ENCODE assay signal across 27 cellular contexts in genomic region chr7:71988176-71988575, GRCh38.
"Had no signal": no experiment of that assay in that cellular context is flagged by ENCODE, and none has a peak within 500 bp of the region (broad histone marks: within the 10 kb centered on the region; RNA-seq: fewer than 3 reads in every experiment).

No MANE protein-coding gene starts in this region.

- DNase-seq: activated B cell treated with CpG ODN at 0.5 μM for 24 hours; activated CD4-positive, alpha-beta T cell treated with anti-CD3 and anti-CD28 coated beads for 48 hours; activated CD4-positive, alpha-beta T cell treated with anti-CD3 and anti-CD28 coated beads, Interleukin-2, amount 50 U/mL, for 1 hour; activated CD4-positive, alpha-beta T cell treated with anti-CD3 and anti-CD28 coated beads, Interleukin-2, amount 50 U/mL, for 48 hours; activated CD8-positive, alpha-beta memory T cell treated with anti-CD3 and anti-CD28 coated beads for 24 hours; activated CD8-positive, alpha-beta T cell treated with anti-CD3 and anti-CD28 coated beads for 36 hours; activated effector memory CD4-positive, alpha-beta T cell treated with anti-CD3 and anti-CD28 coated beads, Interleukin-2, amount 50 U/mL, for 16 hours; activated naive CD4-positive, alpha-beta T cell treated with anti-CD3 and anti-CD28 coated beads for 36 hours; activated naive CD8-positive, alpha-beta T cell treated with anti-CD3 and anti-CD28 coated beads, Interleukin-2, amount 10 ng/mL, durations not matched to agents 7 days and 5 days; activated T-cell treated with anti-CD3 and anti-CD28 coated beads, Interleukin-2, amount 50 U/mL, for 48 hours; brain microvascular endothelial cell; cortex of kidney; dermis blood vessel endothelial cell; effector CD4-positive, alpha-beta T cell; effector memory CD8-positive, alpha-beta T cell; erythroblast; foreskin keratinocyte; gastrocnemius medialis; glutamatergic neuron; T-helper 1 cell; T-helper 17 cell; T1000; WERI-Rb-1 had no signal

- H3K27ac ChIP-seq: ascending aorta, brain microvascular endothelial cell, esophagus muscularis mucosa, foreskin keratinocyte, gastrocnemius medialis, WERI-Rb-1 had no signal

- ATAC-seq: activated CD4-positive, CD25-positive, alpha-beta regulatory T cell treated with anti-CD3 and anti-CD28 coated beads, Interleukin-2, amount 50 U/mL, for 24 hours; activated CD8-positive, alpha-beta T cell treated with anti-CD3 and anti-CD28 coated beads for 36 hours; activated naive CD4-positive, alpha-beta T cell treated with anti-CD3 and anti-CD28 coated beads, Interleukin-2, amount 50 U/mL, for 72 hours; effector memory CD8-positive, alpha-beta T cell; foreskin keratinocyte; gastrocnemius medialis; T-helper 17 cell had no signal

- H3K9me3 ChIP-seq: ascending aorta, esophagus muscularis mucosa, gastrocnemius medialis had no signal

- H3K27me3 ChIP-seq: ascending aorta, brain microvascular endothelial cell, esophagus muscularis mucosa, foreskin keratinocyte, gastrocnemius medialis had no signal

- H3K36me3 ChIP-seq: ascending aorta, brain microvascular endothelial cell, esophagus muscularis mucosa, gastrocnemius medialis, WERI-Rb-1 had no signal

- H3K4me3 ChIP-seq: ascending aorta, esophagus muscularis mucosa, gastrocnemius medialis had no signal

- H3K4me1 ChIP-seq: ascending aorta, esophagus muscularis mucosa, foreskin keratinocyte, gastrocnemius medialis had no signal
